ENCODE assay signal across 7 cellular contexts in the genomic region with DNA sequence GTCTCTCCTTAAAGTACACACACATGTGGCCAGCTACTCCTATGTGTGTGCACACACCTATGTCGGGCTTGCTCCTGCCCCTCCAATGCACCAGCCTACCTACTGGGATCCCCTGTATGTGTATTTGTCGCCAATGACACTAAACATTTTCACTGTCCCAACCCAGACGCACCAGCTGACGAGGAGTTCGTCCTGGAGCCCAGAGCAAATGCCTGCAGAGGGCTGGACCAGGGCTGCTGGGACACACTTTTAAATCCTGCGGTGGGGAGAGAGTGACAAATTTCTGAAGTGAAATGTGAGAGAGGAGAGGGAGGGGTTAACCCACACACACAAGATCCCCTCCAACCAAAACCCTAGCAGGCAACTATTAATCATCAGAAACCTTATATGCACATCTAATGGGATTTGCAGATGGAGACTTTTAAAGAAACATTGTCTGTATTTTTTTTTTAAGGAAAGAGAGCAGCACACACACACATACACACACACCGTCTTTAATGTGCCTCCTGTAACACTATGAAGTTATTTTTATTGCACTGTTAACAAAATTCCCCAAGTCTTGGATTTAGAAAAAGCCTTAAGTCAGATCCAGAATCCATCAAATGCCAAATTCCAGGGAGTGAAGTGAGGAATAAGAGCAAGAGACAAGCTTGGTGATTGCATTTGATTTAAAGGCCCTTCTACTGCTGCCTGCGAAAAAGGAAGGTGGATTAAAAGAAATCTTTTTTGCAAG. TPM values are rescaled to one million over a fixed set of nuclear protein-coding genes. Genes with fewer than 3 reads are reported as not detected.
DNase-seq lines count a peak whose midpoint lies in the region; ATAC-seq lines count a peak whose summit lies in the region.

MEOX1 (minus strand) TSS at position 224 of the 733 bp plus-strand sequence. CDS start 388 bp downstream, outside the sequence.

- ATAC-seq in activated CD8-positive, alpha-beta memory T cell treated with anti-CD3 and anti-CD28 coated beads, Interleukin-2, amount 10 ng/mL, durations not matched to agents 7 days and 5 days: peak; percentile 67
- ATAC-seq in GM18861 (IDR thresholded peaks at IDR 0.05; ENCODE audit: unreplicated experiment): no peak

- peak within 1 kb of the TSS; percentile 55 for H3K4me3 Mint-ChIP-seq in activated CD8-positive, alpha-beta memory T cell treated with anti-CD3 and anti-CD28 coated beads, Interleukin-2, amount 10 ng/mL, durations not matched to agents 7 days and 5 days

- no peaks in the 10 kb centered on the region for H3K36me3 Mint-ChIP-seq in activated CD8-positive, alpha-beta memory T cell treated with anti-CD3 and anti-CD28 coated beads, Interleukin-2, amount 10 ng/mL, durations not matched to agents 7 days and 5 days

- peak; percentile 69 for DNase-seq in HCEC 1CT
- peak; percentile 69 for DNase-seq in activated CD8-positive, alpha-beta memory T cell treated with anti-CD3 and anti-CD28 coated beads, Interleukin-2, amount 10 ng/mL, durations not matched to agents 7 days and 5 days
- DNase-seq in glomerular visceral epithelial cell (ENCODE audit: extremely low spot score): peak; percentile 78
- DNase-seq in stimulated activated CD8-positive, alpha-beta memory T cell treated with anti-CD3 and anti-CD28 coated beads, Interleukin-15, amount 100 ng/mL, for 48 hours (ENCODE audit: low read depth in 2 of 2): peak; percentile 9 to 29
- DNase-seq in HUDEP-2 (lab: John Stamatoyannopoulos, UW; ENCODE audit: unreplicated experiment in 76 of 76): no peak
- DNase-seq in putamen (ENCODE audit: low spot score): no peak

- H3K4me1 Mint-ChIP-seq in activated CD8-positive, alpha-beta memory T cell treated with anti-CD3 and anti-CD28 coated beads, Interleukin-2, amount 10 ng/mL, durations not matched to agents 7 days and 5 days: peaks cover 42% of the 10 kb centered on the region

- peak within 1 kb of the TSS; percentile 80 for H3K27ac Mint-ChIP-seq in activated CD8-positive, alpha-beta memory T cell treated with anti-CD3 and anti-CD28 coated beads, Interleukin-2, amount 10 ng/mL, durations not matched to agents 7 days and 5 days

- peaks cover 47% of the 10 kb centered on the region for H3K27me3 Mint-ChIP-seq in activated CD8-positive, alpha-beta memory T cell treated with anti-CD3 and anti-CD28 coated beads, Interleukin-2, amount 10 ng/mL, durations not matched to agents 7 days and 5 days

- H3K9me3 Mint-ChIP-seq in activated CD8-positive, alpha-beta memory T cell treated with anti-CD3 and anti-CD28 coated beads, Interleukin-2, amount 10 ng/mL, durations not matched to agents 7 days and 5 days (ENCODE audit: low read depth): no peaks in the 10 kb centered on the region

- CTCF ChIA-PET in activated CD8-positive, alpha-beta memory T cell treated with anti-CD3 and anti-CD28 coated beads, Interleukin-2, amount 10 ng/mL, durations not matched to agents 7 days and 5 days (lab: Charles Lee): interaction anchor here (0.8 to 1.2 kb wide), 2 partner anchors 85 to 99 kb away, joined by 3 read pairs; no protein-coding TSS in a partner anchor

RNA-seq across cellular contexts. Expression of gene MEOX1, which starts in this region (rescaled TPM):
- total RNA-seq in activated CD8-positive, alpha-beta memory T cell treated with anti-CD3 and anti-CD28 coated beads, Interleukin-2, amount 10 ng/mL, durations not matched to agents 7 days and 5 days: 1 to 10 TPM in 1 of 2 experiments, under 1 TPM in 1; 0.54 to 1.3 TPM

Comparison
In these comparisons a context has a peak if more than half of its experiments do, and no peak if none do; other contexts are left out.
1. DNase-seq: peak in HCEC 1CT (single experiment), activated CD8-positive, alpha-beta memory T cell treated with anti-CD3 and anti-CD28 coated beads, Interleukin-2, amount 10 ng/mL, durations not matched to agents 7 days and 5 days (single experiment), glomerular visceral epithelial cell (single experiment) and stimulated activated CD8-positive, alpha-beta memory T cell treated with anti-CD3 and anti-CD28 coated beads, Interleukin-15, amount 100 ng/mL, for 48 hours (2 of 2); none in HUDEP-2 (0 of 76) and putamen (single experiment).